16 cellular contexts compared by ENCODE assay signal in the genomic region with DNA sequence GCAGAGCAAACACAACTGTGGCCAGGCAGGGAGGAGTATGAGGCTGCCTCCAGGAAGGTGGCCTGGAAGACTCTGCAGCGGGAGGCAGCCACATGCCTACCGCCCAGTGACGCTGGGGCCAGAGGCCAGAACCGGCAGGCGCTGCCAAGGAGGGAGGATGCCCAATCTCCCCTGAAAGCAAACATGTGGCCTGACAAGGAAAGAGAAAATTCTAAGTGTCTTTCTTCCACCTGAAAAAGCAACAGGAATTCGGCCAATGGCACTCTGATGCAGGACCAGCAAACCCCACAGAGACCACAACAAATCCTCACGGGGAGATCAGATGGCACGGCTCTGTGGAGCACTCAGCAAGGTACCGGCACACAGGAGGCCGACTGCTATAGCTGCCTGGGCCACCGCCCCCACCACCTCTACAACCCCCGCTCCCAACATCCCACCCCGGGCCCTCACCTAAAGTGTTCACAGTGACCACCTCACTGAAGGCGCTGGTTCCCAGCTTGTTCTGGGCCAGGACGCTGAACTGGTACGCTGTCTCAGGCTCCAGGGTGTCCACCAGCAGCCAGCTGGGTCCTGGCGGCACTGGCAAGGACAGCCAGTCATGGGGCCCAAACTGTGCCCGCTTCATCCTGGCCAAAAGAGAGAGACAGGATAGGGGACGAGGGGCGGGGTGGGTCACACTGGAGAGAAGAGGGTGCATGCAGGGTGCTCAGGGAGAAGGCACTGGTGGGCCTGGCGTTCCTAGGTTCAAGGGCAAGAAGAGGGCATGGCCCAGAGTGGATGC. TPM values are rescaled to one million over a fixed set of nuclear protein-coding genes. Genes with fewer than 3 reads are reported as not detected.
"Had no signal": no experiment of that assay in that cellular context is flagged by ENCODE, and none has a peak within 500 bp of the region (broad histone marks: within the 10 kb centered on the region; RNA-seq: fewer than 3 reads in every experiment).

No MANE protein-coding gene starts in this region.

- H3K4me1 ChIP-seq: psoas muscle had no signal

- H3K4me3 Mint-ChIP-seq: nephron progenitor cell; stimulated activated naive B cell treated with anti-CD40 and anti-IgM and Interleukin-4, amounts not matched to agents 10 μg/mL and 1 μg/mL and 100 μg/mL, for 72 hours had no signal

- H3K4me3 ChIP-seq: heart left ventricle, psoas muscle, testis, tibial nerve, upper lobe of right lung, vagina had no signal

- H3K27me3 ChIP-seq: heart left ventricle, testis, tibial nerve, upper lobe of right lung, vagina had no signal

- H3K9me3 ChIP-seq: heart left ventricle, neutrophil, psoas muscle, testis, tibial nerve, upper lobe of right lung, vagina had no signal

- H3K9me3 Mint-ChIP-seq: nephron progenitor cell; stimulated activated naive B cell treated with anti-CD40 and anti-IgM and Interleukin-4, amounts not matched to agents 10 μg/mL and 1 μg/mL and 100 μg/mL, for 72 hours; stimulated activated naive CD8-positive, alpha-beta T cell treated with anti-CD3 and anti-CD28 coated beads, Interleukin-15, amount 100 ng/mL, for 72 hours had no signal

- H3K27me3 Mint-ChIP-seq: naive thymus-derived CD4-positive, alpha-beta T cell; stimulated activated naive CD8-positive, alpha-beta T cell treated with anti-CD3 and anti-CD28 coated beads, Interleukin-15, amount 100 ng/mL, for 72 hours had no signal

- H3K27ac ChIP-seq: heart left ventricle, neutrophil, psoas muscle, testis, tibial nerve, upper lobe of right lung, vagina had no signal

- H3K36me3 ChIP-seq: neutrophil, upper lobe of right lung had no signal

- DNase-seq: stimulated activated naive B cell treated with anti-CD40 and anti-IgM and Interleukin-4, amounts not matched to agents 10 μg/mL and 1 μg/mL and 100 μg/mL, for 72 hours had no signal

- H3K36me3 Mint-ChIP-seq: stimulated activated naive B cell treated with anti-CD40 and anti-IgM and Interleukin-4, amounts not matched to agents 10 μg/mL and 1 μg/mL and 100 μg/mL, for 72 hours had no signal

- H3K27ac Mint-ChIP-seq: nephron progenitor cell; stimulated activated naive B cell treated with anti-CD40 and anti-IgM and Interleukin-4, amounts not matched to agents 10 μg/mL and 1 μg/mL and 100 μg/mL, for 72 hours had no signal

- FAIRE-seq: frontal cortex had no signal

RNA-seq across cellular contexts. Expression of gene IGSF9B, which starts 30.1 kb away (rescaled TPM):
- total RNA-seq: dermis microvascular lymphatic vessel endothelial cell, glomerular endothelial cell, lung microvascular endothelial cell had no signal
- polyA plus RNA-seq: fibroblast of lung had no signal
